In the genomic region with DNA sequence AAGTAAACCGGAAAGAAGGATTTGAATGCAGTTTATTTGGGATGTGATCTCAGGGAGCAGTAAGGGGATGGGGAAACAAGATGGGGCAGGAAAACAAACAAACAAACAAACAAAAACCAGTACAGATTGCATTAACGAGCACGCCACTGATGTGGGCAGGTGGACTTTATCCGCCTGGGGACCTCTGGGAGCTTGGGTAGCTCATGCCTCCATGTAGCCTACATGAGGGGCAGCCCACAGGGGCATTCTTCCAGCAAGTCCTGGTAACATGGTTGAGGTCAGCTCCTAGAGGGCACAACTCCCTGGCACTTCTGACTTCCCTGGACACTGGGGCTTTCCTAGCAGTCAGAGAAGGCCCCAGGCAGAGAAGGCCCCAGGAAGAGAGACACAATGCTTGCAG, we compare ENCODE assay signal across 25 cellular contexts. TPM values are rescaled to one million over a fixed set of nuclear protein-coding genes. Genes with fewer than 3 reads are reported as not detected.
DNase-seq lines count a peak whose midpoint lies in the region; ATAC-seq and TF ChIP-seq lines count a peak whose summit lies in the region.
"Had no signal": no experiment of that assay in that cellular context is flagged by ENCODE, and none has a peak within 500 bp of the region (broad histone marks: within the 10 kb centered on the region; RNA-seq: fewer than 3 reads in every experiment).

No MANE protein-coding gene starts in this region.

- peak overlapping the region; percentile 36 for H2BK120ac ChIP-seq in mesenchymal stem cell (ENCODE audit: low read depth, low read length)

- intact Hi-C loops in PC-3 (cut with micrococcal nuclease): loop anchor here (5.0 kb wide), 1 partner anchor 36 kb away; no protein-coding TSS in a partner anchor

- peak overlapping the region; percentile 20 for H2BK15ac ChIP-seq in mesenchymal stem cell (ENCODE audit: low read depth, poor library complexity, severe bottlenecking)

- POLR2A ChIA-PET in PC-3 (lab: Charles Lee; ENCODE audit: unreplicated experiment): interaction anchor here (0.7 kb wide), 1 partner anchor 90 kb away, joined by 3 read pairs; no protein-coding TSS in a partner anchor

- H3K4ac ChIP-seq in mesenchymal stem cell (ENCODE audit: low read depth in 1 of 2, low read length in 2 of 2): no peak overlapping the region

- no peak overlapping the region for H4K91ac ChIP-seq in mesenchymal stem cell (ENCODE audit: low read length)

- H3K23ac ChIP-seq in mesenchymal stem cell (ENCODE audit: low read length in 2 of 2): no peak overlapping the region

- peak overlapping the region in 1 of 2 experiments; percentile 67 for H3K18ac ChIP-seq in mesenchymal stem cell (ENCODE audit: low read depth in 1 of 2, low read length in 2 of 2)

- 82% methylated on average over 4 of the region's 4 CpGs for WGBS in mesenchymal stem cell

- H3K27ac ChIP-seq in PC-3 (ENCODE audit: low read length): 0 out of 2 replicates have a peak overlapping the region, but pooled peaks have one; percentile 16
- peak overlapping the region; percentile 47; the same call in 1 of the 2 replicates for H3K27ac ChIP-seq in VCaP
- H3K27ac ChIP-seq in mesenchymal stem cell (ENCODE audit: low read length, poor library complexity, severe bottlenecking): no peak overlapping the region
- H3K27ac ChIP-seq: BLaER1 had no signal

- H3K27me3 ChIP-seq in PC-3 (ENCODE audit: low read length) (no peaks in the 10 kb centered on the region), mesenchymal stem cell (ENCODE audit: control insufficient read depth in 1 of 2, insufficient read depth in 1 of 2, low read length in 2 of 2) (peaks cover 9 to 15% of the 10 kb centered on the region in 2 experiments)
- H3K27me3 ChIP-seq: BE2C, BLaER1 had no signal

- no peak overlapping the region for H4K8ac ChIP-seq in mesenchymal stem cell (ENCODE audit: low read length)

- no peaks in the 10 kb centered on the region for H4K20me1 ChIP-seq in PC-3 (ENCODE audit: low read length)
- H4K20me1 ChIP-seq: BLaER1 had no signal

- no peaks in the 10 kb centered on the region for H3K79me2 ChIP-seq in PC-3 (ENCODE audit: low read length)

- H3K36me3 ChIP-seq in PC-3 (ENCODE audit: low read depth, low read length) (no peaks in the 10 kb centered on the region), mesenchymal stem cell (ENCODE audit: control insufficient read depth in 1 of 2, insufficient read depth in 2 of 2, low read depth in 1 of 2, low read length in 2 of 2) (no peaks in the 10 kb centered on the region)
- H3K36me3 ChIP-seq: BE2C, BLaER1 had no signal

- TF ChIP-seq CTCF in PC-3 (conservative IDR thresholded peaks at IDR 0.05; ENCODE audit: low read depth, low read length): no peak
- no peak for TF ChIP-seq CTCF in VCaP (conservative IDR thresholded peaks at IDR 0.05)

- H3K9me2 ChIP-seq in PC-3 (replicated peaks; ENCODE audit: low read length): no peaks in the 10 kb centered on the region

- no peak overlapping the region for H2AK5ac ChIP-seq in mesenchymal stem cell (ENCODE audit: low read length, severe bottlenecking)

- H3K4me3 ChIP-seq in PC-3 (ENCODE audit: low read length): no peak overlapping the region
- no peak overlapping the region for H3K4me3 ChIP-seq in mesenchymal stem cell (ENCODE audit: insufficient read depth in 1 of 2, low read depth in 1 of 2, low read length in 2 of 2)
- H3K4me3 ChIP-seq: BLaER1, GM12878 had no signal

- CTCF ChIA-PET in PC-3 (lab: Charles Lee): interaction anchor here (1.6 kb wide), 1 partner anchor 36 kb away, joined by 5 read pairs; no protein-coding TSS in a partner anchor

- no peak for ATAC-seq in PC-3
- ATAC-seq in HG03196 (IDR thresholded peaks at IDR 0.05; ENCODE audit: unreplicated experiment): no peak
- ATAC-seq: GM12878 had no signal

- peak overlapping the region in 1 of 2 experiments; percentile 11 for H2BK12ac ChIP-seq in mesenchymal stem cell (ENCODE audit: low read length in 2 of 2)

- H3K4me2 ChIP-seq in PC-3 (ENCODE audit: low read length) (peak overlapping the region; percentile 64; the same call in 1 of the 2 replicates), mesenchymal stem cell (ENCODE audit: low read length, poor library complexity, severe bottlenecking) (no peak overlapping the region)
- H3K4me2 ChIP-seq: BLaER1 had no signal

- H3K9me3 ChIP-seq in PC-3 (ENCODE audit: low read length) (no peaks in the 10 kb centered on the region), mesenchymal stem cell (ENCODE audit: control insufficient read depth, low read length) (peaks cover 17% of the 10 kb centered on the region)
- H3K9me3 ChIP-seq: BE2C, BLaER1 had no signal

- no TSS peak for BruUV-seq in PC-3 (replicated peaks; lab: Mats Ljungman, UMichigan)

- H3K79me1 ChIP-seq in mesenchymal stem cell (replicated peaks; ENCODE audit: low read length, poor library complexity, severe bottlenecking): no peaks in the 10 kb centered on the region

- H3K14ac ChIP-seq in mesenchymal stem cell (ENCODE audit: low read length in 2 of 2): no peak overlapping the region

- H2AFZ ChIP-seq in PC-3 (ENCODE audit: low read length) (no peak overlapping the region), mesenchymal stem cell (ENCODE audit: low read depth, low read length) (no peak overlapping the region)

- H3K4me1 ChIP-seq in PC-3 (ENCODE audit: insufficient read depth, low read length) (peaks cover 29% of the 10 kb centered on the region), mesenchymal stem cell (ENCODE audit: control insufficient read depth, insufficient read depth, low read depth, low read length) (peaks cover 9% of the 10 kb centered on the region)
- H3K4me1 ChIP-seq: BE2C, BLaER1 had no signal

- H2BK5ac ChIP-seq in mesenchymal stem cell (ENCODE audit: low read depth, low read length, poor library complexity, severe bottlenecking): no peak overlapping the region

- H3F3A ChIP-seq in PC-3 (ENCODE audit: low read length, unreplicated experiment): no peaks in the 10 kb centered on the region

- no peak for DNase-seq in PC-3
- DNase-seq in mesenchymal stem cell: no peak
- DNase-seq in dermis blood vessel endothelial cell: no peak
- no peak for DNase-seq in UCSD-AML1 (lab: John Stamatoyannopoulos, UW; ENCODE audit: unreplicated experiment)
- DNase-seq: 8988T; ACHN; BE2C; C1 segment of cervical spinal cord; CD4-positive, alpha-beta memory T cell; CD4-positive, CD25-positive, alpha-beta regulatory T cell; CD8-positive, alpha-beta memory T cell; COR-L47; DMS 273 treated with DMSO at 0.1 percent for 48 hours; DMS153; DMS53; DMS79; DND-41; EL; GDM1 had no signal

- H3K9ac ChIP-seq in PC-3 (ENCODE audit: low read length): no peak overlapping the region
- no peak overlapping the region for H3K9ac ChIP-seq in mesenchymal stem cell (ENCODE audit: low read length)
- H3K9ac ChIP-seq: BLaER1 had no signal

RNA-seq across cellular contexts. Expression of a gene that starts 38.6 kb away (rescaled TPM):
- 0.69 TPM in 1 of 2 replicates, not detected in the other for total RNA-seq in PC-3 (2014; rRNA removed)
- polyA plus RNA-seq in mesenchymal stem cell (2013, experiment 1 of 2): 134 TPM
- polyA plus RNA-seq in mesenchymal stem cell (2013, experiment 2 of 2): 133 TPM
- 5.5 and 8.7 TPM in 2 replicates for total RNA-seq in dermis blood vessel endothelial cell
- total RNA-seq: G401 had no signal
- polyA plus RNA-seq: CD14-positive monocyte; CD4-positive, alpha-beta memory T cell; CD4-positive, CD25-positive, alpha-beta regulatory T cell; CD8-positive, alpha-beta memory T cell had no signal
